8 cellular contexts compared by ENCODE assay signal in the genomic region with DNA sequence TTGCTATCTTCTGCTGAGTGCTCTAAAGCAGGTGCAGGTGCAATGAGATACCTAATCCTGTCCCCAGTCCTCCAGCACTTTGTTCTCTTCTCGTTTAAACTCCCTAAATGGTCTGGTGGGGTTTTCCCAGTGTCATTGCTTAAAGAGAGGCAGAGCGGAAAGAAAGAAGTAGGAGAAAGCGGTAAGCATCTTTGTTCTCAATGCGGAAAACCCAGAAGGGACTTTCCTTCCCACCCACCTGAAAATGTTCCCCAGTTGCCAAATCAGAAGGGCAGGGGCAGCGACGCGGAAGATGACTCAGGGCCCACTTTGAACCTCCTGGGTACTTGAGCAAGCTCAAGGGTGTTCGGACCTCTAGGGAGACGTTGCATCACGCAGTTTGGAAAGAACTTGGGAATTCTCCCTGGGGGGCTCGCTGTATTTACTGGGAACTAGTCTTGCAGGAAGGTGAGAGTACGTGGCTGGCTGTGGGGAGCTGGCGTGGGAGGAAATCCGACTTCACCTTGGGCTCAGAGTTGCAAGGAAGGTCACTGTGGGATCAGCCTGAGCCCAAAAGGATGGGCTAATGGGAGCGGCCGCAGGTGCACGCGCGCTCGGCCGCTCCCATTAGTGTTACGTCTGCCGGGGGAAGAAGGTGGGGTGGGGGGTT. TPM values are rescaled to one million over a fixed set of nuclear protein-coding genes. Genes with fewer than 3 reads are reported as not detected.
A peak's percentile ranks its signal among the peaks of the same experiment; 100 is the strongest.
DNase-seq lines count a peak whose midpoint lies in the region; ATAC-seq and TF ChIP-seq lines count a peak whose summit lies in the region.

No MANE protein-coding gene starts in this region.

- DNase-seq in NCI-H1417 (lab: John Stamatoyannopoulos, UW) (peak; percentile 31 to 84 (median 81)), NCI-H1417 treated with DMSO at 0.1 percent for 48 hours (lab: John Stamatoyannopoulos, UW) (no peak), endothelial cell (ENCODE audit: low spot score) (no peak), putamen (ENCODE audit: low spot score) (peak; percentile 9), HuH-7 (ENCODE audit: low spot score) (no peak), DMS153 (lab: John Stamatoyannopoulos, UW) (no peak)
- DNase-seq in activated CD4-positive, alpha-beta T cell treated with anti-CD3 and anti-CD28 coated beads for 24 hours (ENCODE audit: low read depth in 2 of 2), result peak; percentile 31 to 33

- no peaks in the 10 kb centered on the region for H3K9me3 Mint-ChIP-seq in endothelial cell (ENCODE audit: unreplicated experiment)

- peaks cover 11% of the 10 kb centered on the region for H3K27me3 Mint-ChIP-seq in endothelial cell (ENCODE audit: unreplicated experiment)

- H3K4me1 Mint-ChIP-seq in endothelial cell (ENCODE audit: unreplicated experiment), result peaks cover 27% of the 10 kb centered on the region

- peak overlapping the region; percentile 28 for H3K27ac Mint-ChIP-seq in endothelial cell (ENCODE audit: unreplicated experiment)

- no peak for TF ChIP-seq CTCF in endothelial cell (IDR thresholded peaks at IDR 0.05; ENCODE audit: unreplicated experiment)

- ATAC-seq in HG03066 (IDR thresholded peaks at IDR 0.05; ENCODE audit: low read depth, unreplicated experiment), result peak; percentile 6

- H3K36me3 Mint-ChIP-seq in endothelial cell (ENCODE audit: low read depth, unreplicated experiment), result no peaks in the 10 kb centered on the region

- peak overlapping the region; percentile 10 for H3K4me3 Mint-ChIP-seq in endothelial cell (ENCODE audit: unreplicated experiment)

RNA-seq across cellular contexts. Expression of gene SGPP2, which starts 0.6 kb away (rescaled TPM):
- total RNA-seq in endothelial cell (ENCODE audit: unreplicated experiment), result not detected

Comparison
In these comparisons a context has a peak if more than half of its experiments do, and no peak if none do; other contexts are left out.
1. DNase-seq: peak in NCI-H1417 (3 of 3), activated CD4-positive, alpha-beta T cell treated with anti-CD3 and anti-CD28 coated beads for 24 hours (2 of 2) and putamen (single experiment); none in NCI-H1417 treated with DMSO at 0.1 percent for 48 hours (single experiment), endothelial cell (single experiment), HuH-7 (single experiment) and DMS153 (single experiment).